Comparison of ENCODE assay signal across 8 cellular contexts in the genomic region with DNA sequence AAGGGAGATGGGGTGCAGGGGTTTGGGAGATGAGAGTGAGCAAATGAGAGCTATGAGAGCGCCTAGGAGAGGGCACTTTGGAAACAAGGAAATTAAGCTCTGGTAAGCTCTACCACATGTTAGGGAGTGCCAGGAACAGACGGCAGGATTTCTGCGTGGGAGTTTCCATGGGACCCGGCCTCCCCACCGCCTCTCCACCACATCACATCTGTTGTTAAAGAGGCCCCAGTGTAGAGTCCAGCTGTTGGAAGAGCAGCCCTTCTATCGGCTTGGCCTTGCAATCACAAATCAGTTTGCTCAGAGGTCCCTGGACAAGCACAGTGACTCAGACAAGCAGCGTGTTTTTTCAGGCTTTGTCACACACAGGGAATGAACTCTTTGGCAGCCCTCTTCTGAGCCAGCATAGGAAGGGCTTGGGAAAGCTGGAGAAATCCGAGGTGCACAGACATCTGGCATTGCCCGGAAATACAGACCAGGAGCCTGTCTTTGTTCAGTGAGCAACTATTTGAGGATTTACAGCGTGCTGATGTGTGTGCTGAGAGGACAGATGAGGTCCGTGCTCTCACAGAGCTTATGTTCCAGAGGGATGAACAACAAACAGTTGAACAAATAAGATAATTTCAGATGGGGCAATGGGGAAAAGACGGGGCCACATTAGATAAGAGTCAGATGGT.
DNase-seq lines count a peak whose midpoint lies in the region; ATAC-seq and TF ChIP-seq lines count a peak whose summit lies in the region.

No MANE protein-coding gene starts in this region.

- no peak overlapping the region; the same call in 1 of the 2 replicates for H3K56ac ChIP-seq in IMR-90 (ENCODE audit: extremely low read depth, insufficient read depth, low read length)

- H3K23ac ChIP-seq in IMR-90 (ENCODE audit: low read depth, low read length) = no peak overlapping the region

- H3K27ac ChIP-seq in IMR-90 (ENCODE audit: insufficient read depth, low read length) (peak overlapping the region; percentile 15; the same call in 1 of the 2 replicates), left lung (no peak overlapping the region), testis (peak overlapping the region in 1 of 2 donors; percentile 4)

- no peak overlapping the region for H3K4me3 ChIP-seq in IMR-90 (ENCODE audit: insufficient read depth, low read depth, low read length)
- no peak overlapping the region for H3K4me3 ChIP-seq in left lung
- no peak overlapping the region for H3K4me3 ChIP-seq in testis

- no peaks in the 10 kb centered on the region for H3K36me3 Mint-ChIP-seq in MCF 10A (ENCODE audit: insufficient read depth, unreplicated experiment)

- peak overlapping the region; percentile 29; the same call in 1 of the 2 replicates for H2BK20ac ChIP-seq in IMR-90 (ENCODE audit: low read depth, low read length)

- intact Hi-C loops in IMR-90 (cut with micrococcal nuclease) = loop anchor here (10.0 kb wide), 2 partner anchors 289 to 659 kb away; a partner anchor contains a TSS
- intact Hi-C loops in MCF 10A (cut with micrococcal nuclease) = no loop called here
- intact Hi-C loops in left lung (cut with DNase I) = no loop called here
- intact Hi-C loops in testis (cut with DNase I; ENCODE audit: low total_unique reads) = no loop called here

- peaks cover 21% of the 10 kb centered on the region for H3K4me1 Mint-ChIP-seq in MCF 10A (ENCODE audit: insufficient read depth, unreplicated experiment)

- no peak overlapping the region; the same call in 1 of the 2 replicates for H3K4me2 ChIP-seq in IMR-90 (ENCODE audit: low read depth, low read length)

- WGBS in IMR-90 (ENCODE audit: extremely low coverage in 2 of 2, insufficient read length in 1 of 2), 2 experiments = 2% methylated on average over 5 of the region's 12 CpGs; no CpG with 5 or more reads in 1 of the 2 experiments
- WGBS in testis, 2 donors = 32 to 34% methylated on average over 12 of the region's 12 CpGs

- peak overlapping the region; percentile 47 for H2BK120ac ChIP-seq in IMR-90 (ENCODE audit: low read depth, low read length)

- no peaks in the 10 kb centered on the region for H3K79me1 ChIP-seq in IMR-90 (ENCODE audit: low read depth in 1 of 2, low read length in 2 of 2)

- H3K4ac ChIP-seq in IMR-90 (ENCODE audit: low read depth, low read length) = no peak overlapping the region

- peak overlapping the region in 1 of 2 experiments; percentile 42; a peak in 1 of 4 replicates for H4K8ac ChIP-seq in IMR-90 (ENCODE audit: low read depth in 2 of 2, low read length in 2 of 2)

- H2BK5ac ChIP-seq in IMR-90 (ENCODE audit: low read depth, low read length, poor library complexity, severe bottlenecking) = no peak overlapping the region

- in situ Hi-C loops in IMR-90 (cut with MboI; ENCODE audit: low sequenced_read_pairs) = no loop called here

- no peak overlapping the region for H4K91ac ChIP-seq in IMR-90 (ENCODE audit: insufficient read depth, low read depth, low read length)

- H4K20me1 ChIP-seq in IMR-90 (ENCODE audit: insufficient read depth, low read length) = no peaks in the 10 kb centered on the region

- H3K9ac ChIP-seq in IMR-90 (ENCODE audit: low read depth, low read length) = no peak overlapping the region

- peak; percentile 13; the same call in 1 of the 2 replicates for TF ChIP-seq RAD21 in IMR-90 (IDR thresholded peaks at IDR 0.05; ENCODE audit: low read length)

- H2BK15ac ChIP-seq in IMR-90 (ENCODE audit: low read depth, low read length) = no peak overlapping the region

- no peak overlapping the region for H3K18ac ChIP-seq in IMR-90 (ENCODE audit: low read depth, low read length)

- dilution Hi-C loops in IMR-90 (cut with HindIII; ENCODE audit: low sequenced_read_pairs, unreplicated experiment) = no loop called here

- POLR2A ChIA-PET in IMR-90 (lab: Charles Lee; ENCODE audit: unreplicated experiment) = no interaction called here
- POLR2A ChIA-PET in MCF 10A (lab: Yijun Ruan, JAX) = interaction anchor here (0.6 to 2.1 kb wide), 3 partner anchors 12 to 31 kb away, joined by 3 to 5 read pairs (median 4); no protein-coding TSS in a partner anchor

- no peak overlapping the region for H2AK5ac ChIP-seq in IMR-90 (ENCODE audit: low read depth, low read length)

- CTCF ChIA-PET in IMR-90 (lab: Yijun Ruan, JAX) = interaction anchor here (0.7 kb wide), 1 partner anchor 666 kb away, joined by 5 read pairs; no protein-coding TSS in a partner anchor
- CTCF ChIA-PET in MCF 10A (lab: Yijun Ruan, JAX) = interaction anchor here (0.6 to 0.9 kb wide), 3 partner anchors 8 to 441 kb away, joined by 3 read pairs; no protein-coding TSS in a partner anchor

- H3K4me1 ChIP-seq in IMR-90 (ENCODE audit: control insufficient read depth, insufficient read depth, low read length) (peaks cover 1% of the 10 kb centered on the region; the same call in 1 of the 2 replicates), left lung (peaks cover 4 to 15% of the 10 kb centered on the region in 2 donors), testis (peaks cover 21% of the 10 kb centered on the region)

- H3K14ac ChIP-seq in IMR-90 (replicated peaks; ENCODE audit: low read depth, low read length) = no peak overlapping the region

- H3K9me3 ChIP-seq in IMR-90 (ENCODE audit: control insufficient read depth, insufficient read depth, low read length) (peaks cover 2% of the 10 kb centered on the region; the same call in 1 of the 2 replicates), left lung (no peaks in the 10 kb centered on the region), testis (no peaks in the 10 kb centered on the region)

- H2AK9ac ChIP-seq in IMR-90 (replicated peaks; ENCODE audit: low read depth, low read length, poor library complexity) = no peak overlapping the region

- DNase-seq in IMR-90 = peak; percentile 98
- DNase-seq in MCF 10A (ENCODE audit: unreplicated experiment) = peak; percentile 83
- no peak for DNase-seq in left lung
- DNase-seq in testis = peak; percentile 49
- no peak for DNase-seq in NCI-H2196 treated with DMSO at 0.1 percent for 48 hours (lab: John Stamatoyannopoulos, UW; ENCODE audit: unreplicated experiment)
- no peak for DNase-seq in Kasumi-1 (lab: John Stamatoyannopoulos, UW)

- H4K5ac ChIP-seq in IMR-90 (ENCODE audit: low read depth, low read length) = no peak overlapping the region

- peak; percentile 94 for ATAC-seq in IMR-90 (ENCODE audit: low read depth)
- peak; percentile 55 for ATAC-seq in left lung
- no peak for ATAC-seq in GM21529 (IDR thresholded peaks at IDR 0.05; ENCODE audit: unreplicated experiment)
- ATAC-seq in GM21515 (IDR thresholded peaks at IDR 0.05; ENCODE audit: unreplicated experiment) = no peak

- no peak overlapping the region for H3K4me3 Mint-ChIP-seq in MCF 10A (ENCODE audit: unreplicated experiment)

- no peaks in the 10 kb centered on the region for H3K27me3 Mint-ChIP-seq in MCF 10A (ENCODE audit: insufficient read depth, unreplicated experiment)

- no TSS peak for BruUV-seq in IMR-90 (replicated peaks; lab: Mats Ljungman, UMichigan)
- no TSS peak for BruUV-seq in MCF 10A (replicated peaks; lab: Mats Ljungman, UMichigan)

- no peaks in the 10 kb centered on the region for H3K9me3 Mint-ChIP-seq in MCF 10A (ENCODE audit: unreplicated experiment)

- peak overlapping the region; percentile 35 for H2AFZ ChIP-seq in IMR-90 (replicated peaks; ENCODE audit: low read length, poor library complexity)

- TF ChIP-seq POLR2A in IMR-90 (IDR thresholded peaks at IDR 0.05; ENCODE audit: low read depth, low read length) = no peak
- TF ChIP-seq POLR2A in testis (IDR thresholded peaks at IDR 0.05) = no peak

- H3K27me3 ChIP-seq in IMR-90 (ENCODE audit: control insufficient read depth, insufficient read depth, low read length) = no peaks in the 10 kb centered on the region; the same call in 1 of the 2 replicates
- no peaks in the 10 kb centered on the region for H3K27me3 ChIP-seq in left lung
- H3K27me3 ChIP-seq in testis = no peaks in the 10 kb centered on the region

- H3K9me1 ChIP-seq in IMR-90 (ENCODE audit: insufficient read depth, low read length) = no peaks in the 10 kb centered on the region; the same call in 1 of the 2 replicates

- H3K36me3 ChIP-seq in IMR-90 (ENCODE audit: control insufficient read depth, insufficient read depth, low read length) (no peaks in the 10 kb centered on the region), left lung (no peaks in the 10 kb centered on the region), testis (ENCODE audit: low read depth, missing control alignments) (no peaks in the 10 kb centered on the region)

- H3K27ac Mint-ChIP-seq in MCF 10A (ENCODE audit: low read depth, unreplicated experiment) = peak overlapping the region; percentile 91

- TF ChIP-seq CTCF in IMR-90 (conservative IDR thresholded peaks at IDR 0.05; ENCODE audit: low read depth, low read length) = no peak
- TF ChIP-seq CTCF in MCF 10A (IDR thresholded peaks at IDR 0.05; ENCODE audit: unreplicated experiment) = no peak
- no peak for TF ChIP-seq CTCF in left lung (IDR thresholded peaks at IDR 0.05)
- TF ChIP-seq CTCF in testis (IDR thresholded peaks at IDR 0.05) = no peak

TF ChIP-seq in IMR-90, 13 proteins besides CTCF, POLR2A, EP300 and RAD21:
- TF ChIP-seq BHLHE40 (IDR thresholded peaks at IDR 0.05; ENCODE audit: low read depth, low read length) (0 out of 2 replicates have a peak, but pooled peaks have one; percentile 33), FOS (IDR thresholded peaks at IDR 0.05; ENCODE audit: low read depth, low read length) (peak; percentile 64)
- TF ChIP-seq, protein P1, sequence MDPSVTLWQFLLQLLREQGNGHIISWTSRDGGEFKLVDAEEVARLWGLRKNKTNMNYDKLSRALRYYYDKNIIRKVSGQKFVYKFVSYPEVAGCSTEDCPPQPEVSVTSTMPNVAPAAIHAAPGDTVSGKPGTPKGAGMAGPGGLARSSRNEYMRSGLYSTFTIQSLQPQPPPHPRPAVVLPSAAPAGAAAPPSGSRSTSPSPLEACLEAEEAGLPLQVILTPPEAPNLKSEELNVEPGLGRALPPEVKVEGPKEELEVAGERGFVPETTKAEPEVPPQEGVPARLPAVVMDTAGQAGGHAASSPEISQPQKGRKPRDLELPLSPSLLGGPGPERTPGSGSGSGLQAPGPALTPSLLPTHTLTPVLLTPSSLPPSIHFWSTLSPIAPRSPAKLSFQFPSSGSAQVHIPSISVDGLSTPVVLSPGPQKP (IDR thresholded peaks at IDR 0.05; ENCODE audit: borderline replicate concordance, low read depth, low read length) = no peak

Comparison
In these comparisons a context has a peak if more than half of its experiments do, and no peak if none do; other contexts are left out.
1. ATAC-seq: peak in IMR-90 (single experiment) and left lung (single experiment); none in GM21529 (single experiment) and GM21515 (single experiment).
2. DNase-seq: peak in IMR-90 (single experiment), MCF 10A (single experiment) and testis (single experiment); none in left lung (0 of 2), NCI-H2196 treated with DMSO at 0.1 percent for 48 hours (single experiment) and Kasumi-1 (0 of 2).